Comparison of ENCODE assay signal across 8 cellular contexts in genomic region chr4:3201718-3202702, GRCh38. TPM values are rescaled to one million over a fixed set of nuclear protein-coding genes. Genes with fewer than 3 reads are reported as not detected.
DNase-seq lines count a peak whose midpoint lies in the region; ATAC-seq and TF ChIP-seq lines count a peak whose summit lies in the region.

No MANE protein-coding gene starts in this region.

- H3K27ac Mint-ChIP-seq in T-helper 2 cell treated with Interferon-gamma antibody and Interleukin-4, amounts not matched to agents 5 μg/mL and 100 μg/mL, for 36 hours, result peak overlapping the region; percentile 98
- H3K27ac Mint-ChIP-seq in Caco-2 (ENCODE audit: unreplicated experiment), result no peak overlapping the region

- intact Hi-C loops in psoas muscle (cut with DNase I), result loop anchor here in 1 of 2 donors (5.0 kb wide), 1 partner anchor 90 kb away; the partner anchor contains the start of gene RGS12
- intact Hi-C loops in Caco-2 (cut with micrococcal nuclease; ENCODE audit: unreplicated experiment), result no loop called here

- POLR2A ChIA-PET in Caco-2 (lab: Charles Lee), result no interaction called here

- no peaks in the 10 kb centered on the region for H3K9me3 Mint-ChIP-seq in T-helper 2 cell treated with Interferon-gamma antibody and Interleukin-4, amounts not matched to agents 5 μg/mL and 100 μg/mL, for 36 hours
- H3K9me3 Mint-ChIP-seq in Caco-2 (ENCODE audit: unreplicated experiment), result no peaks in the 10 kb centered on the region

- BruUV-seq in Caco-2 (replicated peaks; lab: Mats Ljungman, UMichigan), result no TSS peak

- 65 to 81% (median 67%) methylated on average over 11 of the region's 11 CpGs for WGBS in psoas muscle, 3 donors

- H3K27me3 ChIP-seq in psoas muscle (ENCODE audit: insufficient read depth in 3 of 3, low read length in 2 of 3), result no peaks in the 10 kb centered on the region
- no peaks in the 10 kb centered on the region for H3K27me3 ChIP-seq in Caco-2 (replicated peaks; ENCODE audit: control insufficient read depth, insufficient read depth, low read length)

- H3K4me1 ChIP-seq in psoas muscle (peaks cover 52% of the 10 kb centered on the region), Caco-2 (no peaks in the 10 kb centered on the region)

- DNase-seq in ELR (ENCODE audit: low read depth) (peak; percentile 40), astrocyte of the hippocampus (ENCODE audit: low read depth, low spot score) (peak; percentile 37), psoas muscle (no peak), Caco-2 (no peak), NCI-H2081 treated with DMSO at 0.1 percent for 48 hours (lab: John Stamatoyannopoulos, UW) (no peak)
- peak; percentile 82 for DNase-seq in T-helper 2 cell treated with Interferon-gamma antibody and Interleukin-4, amounts not matched to agents 5 μg/mL and 100 μg/mL, for 36 hours (ENCODE audit: low spot score)

- H3K4me3 Mint-ChIP-seq in T-helper 2 cell treated with Interferon-gamma antibody and Interleukin-4, amounts not matched to agents 5 μg/mL and 100 μg/mL, for 36 hours, result peak overlapping the region; percentile 70
- H3K4me3 Mint-ChIP-seq in Caco-2 (ENCODE audit: unreplicated experiment), result no peak overlapping the region

- H3K4me3 ChIP-seq in psoas muscle (no peak overlapping the region), Caco-2 (ENCODE audit: low read depth, low read length) (no peak overlapping the region)

- H3K27me3 Mint-ChIP-seq in T-helper 2 cell treated with Interferon-gamma antibody and Interleukin-4, amounts not matched to agents 5 μg/mL and 100 μg/mL, for 36 hours (ENCODE audit: low read depth), result no peaks in the 10 kb centered on the region
- H3K27me3 Mint-ChIP-seq in Caco-2 (ENCODE audit: insufficient read depth, unreplicated experiment), result no peaks in the 10 kb centered on the region

- TF ChIP-seq CTCF in psoas muscle (IDR thresholded peaks at IDR 0.05) (no peak), Caco-2 (IDR thresholded peaks at IDR 0.05; ENCODE audit: insufficient read depth in 1 of 2, low read depth in 1 of 2, low read length in 1 of 2, severe bottlenecking in 1 of 2, unreplicated experiment in 1 of 2) (no peak)

- ATAC-seq in HG02798 (IDR thresholded peaks at IDR 0.05; ENCODE audit: poor library complexity, unreplicated experiment) (peak; percentile 49), psoas muscle (peak; percentile 55 to 79 (median 74)), GM19397 (IDR thresholded peaks at IDR 0.05; ENCODE audit: unreplicated experiment) (no peak)

- H3K36me3 ChIP-seq in psoas muscle (ENCODE audit: insufficient read depth in 1 of 2, low read depth in 1 of 2) (peaks cover 0 to 22% of the 10 kb centered on the region in 2 donors), Caco-2 (ENCODE audit: control insufficient read depth, insufficient read depth, low read length) (no peaks in the 10 kb centered on the region; the same call in none of the 2 replicates)

- CTCF ChIA-PET in Caco-2 (lab: Charles Lee), result no interaction called here

- H3K9me3 ChIP-seq in psoas muscle, result no peaks in the 10 kb centered on the region
- H3K9me3 ChIP-seq in Caco-2, result no peaks in the 10 kb centered on the region

- H3K27ac ChIP-seq in psoas muscle, result peak overlapping the region; percentile 75

- H3K36me3 Mint-ChIP-seq in T-helper 2 cell treated with Interferon-gamma antibody and Interleukin-4, amounts not matched to agents 5 μg/mL and 100 μg/mL, for 36 hours (ENCODE audit: low read depth), result peaks cover 48% of the 10 kb centered on the region
- H3K36me3 Mint-ChIP-seq in Caco-2 (ENCODE audit: insufficient read depth, unreplicated experiment), result peaks cover 21% of the 10 kb centered on the region

- peaks cover 51% of the 10 kb centered on the region for H3K4me1 Mint-ChIP-seq in T-helper 2 cell treated with Interferon-gamma antibody and Interleukin-4, amounts not matched to agents 5 μg/mL and 100 μg/mL, for 36 hours (ENCODE audit: low read depth)
- peaks cover 8% of the 10 kb centered on the region for H3K4me1 Mint-ChIP-seq in Caco-2 (ENCODE audit: low read depth, unreplicated experiment)

RNA-seq across cellular contexts. Expression of gene MSANTD1, which starts 46.9 kb away (rescaled TPM):
- total RNA-seq in psoas muscle (under 1 TPM; 0.25 to 0.94 (median 0.70) TPM), Caco-2 (2022) (0.93 and 0.95 TPM in 2 replicates)
- under 1 TPM; 0.11 to 0.34 (median 0.27) TPM for polyA plus RNA-seq in psoas muscle

Comparison
In these comparisons a context has a peak if more than half of its experiments do, and no peak if none do; other contexts are left out.
1. DNase-seq: peak in ELR (single experiment), T-helper 2 cell treated with Interferon-gamma antibody and Interleukin-4, amounts not matched to agents 5 μg/mL and 100 μg/mL, for 36 hours (single experiment) and astrocyte of the hippocampus (single experiment); none in psoas muscle (0 of 2), Caco-2 (0 of 2) and NCI-H2081 treated with DMSO at 0.1 percent for 48 hours (single experiment).